Comparison of ENCODE assay signal across 24 cellular contexts in the genomic region with DNA sequence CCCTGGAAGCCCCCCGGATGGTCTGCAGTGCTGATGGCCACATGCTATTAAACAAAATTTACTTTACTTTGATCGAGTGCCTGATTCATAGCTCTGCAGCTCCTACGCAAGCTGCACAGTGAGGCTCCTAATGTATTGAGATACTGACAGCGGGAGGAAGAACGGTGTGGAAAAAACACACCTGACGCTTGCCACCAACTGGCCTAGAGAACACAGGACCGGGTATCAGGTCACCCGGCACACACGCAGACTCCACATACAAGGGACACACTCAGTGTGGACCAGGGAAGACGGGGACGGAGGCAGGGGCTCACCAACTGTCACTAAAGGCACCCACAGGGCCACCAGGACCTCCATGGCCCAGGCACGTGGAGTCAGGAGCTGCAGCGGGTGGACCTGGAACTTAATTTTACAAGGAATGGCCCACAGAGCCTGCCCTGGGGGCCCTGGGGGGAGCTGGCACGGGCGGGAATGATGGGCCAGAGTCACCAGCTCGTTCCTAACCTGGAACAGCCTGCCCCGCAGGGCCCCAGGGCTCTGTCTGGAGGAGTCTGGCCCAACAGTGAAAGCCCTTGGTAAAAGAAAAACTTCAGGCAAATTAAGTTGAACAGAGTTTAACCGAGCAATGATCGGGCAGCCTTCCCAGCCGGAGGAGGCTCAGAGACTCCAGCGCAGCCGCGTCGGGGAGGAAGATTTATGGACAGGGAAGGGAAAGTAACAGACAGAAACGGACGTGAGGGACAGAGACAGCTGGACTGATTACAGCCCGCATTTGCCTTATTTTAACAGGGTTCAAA.
DNase-seq lines count a peak whose midpoint lies in the region; ATAC-seq, FAIRE-seq and TF ChIP-seq lines count a peak whose summit lies in the region.
"Had no signal": no experiment of that assay in that cellular context is flagged by ENCODE, and none has a peak within 500 bp of the region (broad histone marks: within the 10 kb centered on the region; RNA-seq: fewer than 3 reads in every experiment).

No MANE protein-coding gene starts in this region.

- TF ChIP-seq POLR2A in K562 (conservative IDR thresholded peaks at IDR 0.05) = no peak
- no peak for TF ChIP-seq POLR2A in upper lobe of left lung (IDR thresholded peaks at IDR 0.05)

- H3F3A ChIP-seq in neural progenitor cell (ENCODE audit: low read depth) = no peaks in the 10 kb centered on the region

- 9% methylated on average over 27 of the region's 27 CpGs for WGBS in K562 (ENCODE audit: insufficient coverage, low coverage, missing lambda C conversion rate)
- 77 to 80% methylated on average over 27 of the region's 27 CpGs for WGBS in upper lobe of left lung, 2 donors

- peaks cover 0 to 7% of the 10 kb centered on the region in 2 experiments; a peak in 2 of 5 replicates for H3K4me1 ChIP-seq in K562 (replicated peaks in 1 of 2; ENCODE audit: control insufficient read depth in 2 of 2, insufficient read depth in 2 of 2, low read length in 2 of 2)
- H3K4me1 ChIP-seq in neural progenitor cell = no peaks in the 10 kb centered on the region
- H3K4me1 ChIP-seq in upper lobe of left lung = no peaks in the 10 kb centered on the region
- no peaks in the 10 kb centered on the region for H3K4me1 ChIP-seq in HAP-1
- H3K4me1 ChIP-seq: body of pancreas, esophagus squamous epithelium had no signal

- CTCF ChIA-PET in K562 (lab: Yijun Ruan, JAX; ENCODE audit: low intra/inter-chr PET ratio) = no interaction called here
- CTCF ChIA-PET in activated CD4-positive, alpha-beta memory T cell treated with anti-CD3 and anti-CD28 coated beads, Interleukin-2, amount 10 ng/mL, durations not matched to agents 7 days and 5 days (lab: Charles Lee) = no interaction called here

- DNase-seq in K562 (ENCODE audit: extremely low read depth in 1 of 4, low spot score in 3 of 4) (no peak), left ventricle myocardium superior (no peak), neural progenitor cell (ENCODE audit: low spot score) (no peak), upper lobe of left lung (no peak), natural killer cell (no peak), HAP-1 (ENCODE audit: low spot score in 2 of 2) (no peak)
- DNase-seq in activated CD4-positive, alpha-beta memory T cell treated with anti-CD3 and anti-CD28 coated beads, Interleukin-2, amount 10 ng/mL, durations not matched to agents 7 days and 5 days = no peak
- DNase-seq: activated CD4-positive, alpha-beta T cell treated with anti-CD3 and anti-CD28 coated beads, Interleukin-2, amount 50 U/mL, for 48 hours; activated gamma-delta T cell; activated naive CD8-positive, alpha-beta T cell treated with anti-CD3 and anti-CD28 coated beads, Interleukin-2, amount 50 U/mL, for 24 hours; activated T-cell treated with anti-CD3 and anti-CD28 coated beads for 4 hours; body of pancreas; CD4-positive, CD25-positive, alpha-beta regulatory T cell; esophagus squamous epithelium; NCI-H1436; nucleus accumbens; OCI-M1; SHP77 treated with DMSO at 0.1 percent for 48 hours; stimulated activated naive CD8-positive, alpha-beta T cell treated with anti-CD3 and anti-CD28 coated beads, Interleukin-15, Interleukin-2, amounts not matched to agents 100 U/mL and 50 U/mL, for 24 hours; SW 1271; T1000 had no signal

- no peaks in the 10 kb centered on the region for H3K9me3 ChIP-seq in K562 (replicated peaks; ENCODE audit: control insufficient read depth, insufficient read depth, low read depth, low read length)
- H3K9me3 ChIP-seq in neural progenitor cell (ENCODE audit: low read depth) = no peaks in the 10 kb centered on the region
- no peaks in the 10 kb centered on the region for H3K9me3 ChIP-seq in upper lobe of left lung
- no peaks in the 10 kb centered on the region for H3K9me3 ChIP-seq in HAP-1
- H3K9me3 ChIP-seq: body of pancreas, esophagus squamous epithelium had no signal

- H3K4me3 Mint-ChIP-seq in neural progenitor cell (no peak overlapping the region), natural killer cell (no peak overlapping the region)
- no peak overlapping the region for H3K4me3 Mint-ChIP-seq in activated CD4-positive, alpha-beta memory T cell treated with anti-CD3 and anti-CD28 coated beads, Interleukin-2, amount 10 ng/mL, durations not matched to agents 7 days and 5 days
- H3K4me3 Mint-ChIP-seq: activated naive CD8-positive, alpha-beta T cell treated with anti-CD3 and anti-CD28 coated beads, Interleukin-2, amount 50 U/mL, for 24 hours; CD4-positive, CD25-positive, alpha-beta regulatory T cell; WTC11 had no signal

- TF ChIP-seq CTCF in K562 (IDR thresholded peaks at IDR 0.05 in 2 of 3, conservative IDR thresholded peaks at IDR 0.05 in 1 of 3; ENCODE audit: insufficient read depth in 2 of 3, low read depth in 1 of 3, low read length in 3 of 3) (no peak), neural progenitor cell (IDR thresholded peaks at IDR 0.05) (no peak), upper lobe of left lung (IDR thresholded peaks at IDR 0.05) (no peak), natural killer cell (IDR thresholded peaks at IDR 0.05) (no peak)

- no peaks in the 10 kb centered on the region for H3K9me1 ChIP-seq in K562 (ENCODE audit: control insufficient read depth, insufficient read depth, low read length)

- H3K9me3 Mint-ChIP-seq in neural progenitor cell (peaks cover 3% of the 10 kb centered on the region), natural killer cell (no peaks in the 10 kb centered on the region)
- no peaks in the 10 kb centered on the region for H3K9me3 Mint-ChIP-seq in activated CD4-positive, alpha-beta memory T cell treated with anti-CD3 and anti-CD28 coated beads, Interleukin-2, amount 10 ng/mL, durations not matched to agents 7 days and 5 days
- H3K9me3 Mint-ChIP-seq: activated naive CD8-positive, alpha-beta T cell treated with anti-CD3 and anti-CD28 coated beads, Interleukin-2, amount 50 U/mL, for 24 hours; CD4-positive, CD25-positive, alpha-beta regulatory T cell had no signal

- H4K20me1 ChIP-seq in K562 (replicated peaks; ENCODE audit: control insufficient read depth, insufficient read depth, low read length) = no peaks in the 10 kb centered on the region
- H4K20me1 ChIP-seq in neural progenitor cell (ENCODE audit: low read depth) = no peaks in the 10 kb centered on the region

- H3K27ac Mint-ChIP-seq in neural progenitor cell = peak overlapping the region; percentile 54
- no peak overlapping the region for H3K27ac Mint-ChIP-seq in activated CD4-positive, alpha-beta memory T cell treated with anti-CD3 and anti-CD28 coated beads, Interleukin-2, amount 10 ng/mL, durations not matched to agents 7 days and 5 days
- H3K27ac Mint-ChIP-seq in natural killer cell = no peak overlapping the region
- H3K27ac Mint-ChIP-seq: activated naive CD8-positive, alpha-beta T cell treated with anti-CD3 and anti-CD28 coated beads, Interleukin-2, amount 50 U/mL, for 24 hours had no signal

- ATAC-seq in K562 (peak; percentile 20), left ventricle myocardium superior (peak; percentile 64), upper lobe of left lung (ENCODE audit: low FRiP score in 2 of 2) (peak; percentile 7 to 11), natural killer cell (no peak)
- ATAC-seq: activated naive CD8-positive, alpha-beta T cell treated with anti-CD3 and anti-CD28 coated beads, Interleukin-2, amount 50 U/mL, for 24 hours; stimulated activated naive CD8-positive, alpha-beta T cell treated with anti-CD3 and anti-CD28 coated beads, Interleukin-15, Interleukin-2, amounts not matched to agents 100 U/mL and 50 U/mL, for 24 hours had no signal

- H3K9ac ChIP-seq in K562 (ENCODE audit: insufficient read depth in 1 of 2, low read depth in 2 of 2, low read length in 2 of 2) = no peak overlapping the region
- no peak overlapping the region for H3K9ac ChIP-seq in neural progenitor cell

- intact Hi-C loops in K562 (cut with micrococcal nuclease) = no loop called here
- intact Hi-C loops in left ventricle myocardium superior (cut with micrococcal nuclease) = no loop called here
- intact Hi-C loops in natural killer cell (cut with micrococcal nuclease) = no loop called here

- H3K27me3 Mint-ChIP-seq in neural progenitor cell (ENCODE audit: insufficient read depth, low read depth) (peaks cover 5% of the 10 kb centered on the region), natural killer cell (ENCODE audit: low read depth in 2 of 2) (peaks cover 5 to 11% of the 10 kb centered on the region in 2 donors)
- no peaks in the 10 kb centered on the region for H3K27me3 Mint-ChIP-seq in activated CD4-positive, alpha-beta memory T cell treated with anti-CD3 and anti-CD28 coated beads, Interleukin-2, amount 10 ng/mL, durations not matched to agents 7 days and 5 days
- H3K27me3 Mint-ChIP-seq: activated naive CD8-positive, alpha-beta T cell treated with anti-CD3 and anti-CD28 coated beads, Interleukin-2, amount 50 U/mL, for 24 hours; CD4-positive, CD25-positive, alpha-beta regulatory T cell had no signal

- H3K79me2 ChIP-seq in K562 (ENCODE audit: control insufficient read depth, insufficient read depth, low read length) (no peaks in the 10 kb centered on the region), neural progenitor cell (ENCODE audit: low read depth) (no peaks in the 10 kb centered on the region)

- no TSS peak for BruUV-seq in K562 (replicated peaks; lab: Mats Ljungman, UMichigan)

- H3K4me1 Mint-ChIP-seq in neural progenitor cell (peaks cover 5% of the 10 kb centered on the region), natural killer cell (no peaks in the 10 kb centered on the region)
- H3K4me1 Mint-ChIP-seq in activated CD4-positive, alpha-beta memory T cell treated with anti-CD3 and anti-CD28 coated beads, Interleukin-2, amount 10 ng/mL, durations not matched to agents 7 days and 5 days = no peaks in the 10 kb centered on the region
- H3K4me1 Mint-ChIP-seq: activated naive CD8-positive, alpha-beta T cell treated with anti-CD3 and anti-CD28 coated beads, Interleukin-2, amount 50 U/mL, for 24 hours had no signal

- H3K27me3 ChIP-seq in K562 (ENCODE audit: control insufficient read depth in 2 of 2, insufficient read depth in 2 of 2, low read length in 2 of 2) (peaks cover 14 to 48% of the 10 kb centered on the region in 2 experiments; a peak in 3 of 5 replicates), neural progenitor cell (no peaks in the 10 kb centered on the region), upper lobe of left lung (no peaks in the 10 kb centered on the region), HAP-1 (ENCODE audit: low read depth) (no peaks in the 10 kb centered on the region)
- H3K27me3 ChIP-seq: body of pancreas, esophagus squamous epithelium had no signal

- H3K27ac ChIP-seq in K562 (ENCODE audit: extremely low read depth, low read depth, low read length) = no peak overlapping the region
- no peak overlapping the region for H3K27ac ChIP-seq in neural progenitor cell
- H3K27ac ChIP-seq in upper lobe of left lung = no peak overlapping the region
- H3K27ac ChIP-seq: body of pancreas, coronary artery, esophagus squamous epithelium had no signal

- POLR2A ChIA-PET in K562 (lab: Yijun Ruan, JAX) = interaction anchor here (1.6 kb wide), 1 partner anchor 11 kb away, joined by 5 read pairs; no protein-coding TSS in a partner anchor
- POLR2A ChIA-PET in activated CD4-positive, alpha-beta memory T cell treated with anti-CD3 and anti-CD28 coated beads, Interleukin-2, amount 10 ng/mL, durations not matched to agents 7 days and 5 days (lab: Charles Lee) = interaction anchor here (1.6 kb wide), 1 partner anchor 15 kb away, joined by 3 read pairs; no protein-coding TSS in a partner anchor

- H3K4me2 ChIP-seq in K562 (ENCODE audit: insufficient read depth, low read length) (no peak overlapping the region), neural progenitor cell (no peak overlapping the region)

- H3K36me3 Mint-ChIP-seq in neural progenitor cell (no peaks in the 10 kb centered on the region), natural killer cell (no peaks in the 10 kb centered on the region)
- H3K36me3 Mint-ChIP-seq in activated CD4-positive, alpha-beta memory T cell treated with anti-CD3 and anti-CD28 coated beads, Interleukin-2, amount 10 ng/mL, durations not matched to agents 7 days and 5 days (ENCODE audit: low read depth) = no peaks in the 10 kb centered on the region
- H3K36me3 Mint-ChIP-seq: CD4-positive, CD25-positive, alpha-beta regulatory T cell had no signal

- no peak for FAIRE-seq in K562 (lab: Jason Lieb, UNC)
- FAIRE-seq: frontal cortex had no signal

- TF ChIP-seq EP300 in K562 (IDR thresholded peaks at IDR 0.05; ENCODE audit: low read length) = no peak
- no peak for TF ChIP-seq EP300 in upper lobe of left lung (IDR thresholded peaks at IDR 0.05)

- no peak for TF ChIP-seq RAD21 in K562 (CRISPR knock-in tag; conservative IDR thresholded peaks at IDR 0.05 in 1 of 2, IDR thresholded peaks at IDR 0.05 in 1 of 2)

- H2AFZ ChIP-seq in K562 (ENCODE audit: low read depth, low read length) = peak overlapping the region; percentile 24; the same call in 1 of the 2 replicates
- peak overlapping the region; percentile 42 for H2AFZ ChIP-seq in neural progenitor cell (replicated peaks)

- H3K36me3 ChIP-seq in K562 (ENCODE audit: control insufficient read depth, insufficient read depth, low read length) (no peaks in the 10 kb centered on the region), neural progenitor cell (no peaks in the 10 kb centered on the region), upper lobe of left lung (no peaks in the 10 kb centered on the region), HAP-1 (replicated peaks) (no peaks in the 10 kb centered on the region)
- H3K36me3 ChIP-seq: esophagus squamous epithelium had no signal

- H3K4me3 ChIP-seq in K562 (no peak overlapping the region), neural progenitor cell (no peak overlapping the region), upper lobe of left lung (no peak overlapping the region), HAP-1 (no peak overlapping the region)
- H3K4me3 ChIP-seq: body of pancreas, coronary artery, esophagus squamous epithelium had no signal

- in situ Hi-C loops in K562 (cut with MboI) = no loop called here
- in situ Hi-C loops in HAP-1 (cut with MboI; ENCODE audit: low sequenced_read_pairs) = no loop called here

Comparison
In these comparisons a context has a peak if more than half of its experiments do, and no peak if none do; other contexts are left out.
1. ATAC-seq: peak in K562 (single experiment), left ventricle myocardium superior (single experiment) and upper lobe of left lung (2 of 2); none in natural killer cell (0 of 3).